23 cellular contexts compared by ENCODE assay signal in genomic region chr2:220478305-220479058, GRCh38.
"Had no signal": no experiment of that assay in that cellular context is flagged by ENCODE, and none has a peak within 500 bp of the region (broad histone marks: within the 10 kb centered on the region; RNA-seq: fewer than 3 reads in every experiment).

No MANE protein-coding gene starts in this region.

- H3K36me3 ChIP-seq: left lung, right lobe of liver, suprapubic skin, transverse colon, vagina had no signal

- H3K4me3 ChIP-seq: left lung, psoas muscle, right lobe of liver, suprapubic skin, transverse colon, vagina had no signal

- H3K27ac ChIP-seq: epithelial cell of prostate, left lung, psoas muscle, right lobe of liver, suprapubic skin, transverse colon, vagina had no signal

- H3K27me3 ChIP-seq: left lung, right lobe of liver, suprapubic skin, transverse colon, vagina had no signal

- H3K9me3 ChIP-seq: left lung, psoas muscle, right lobe of liver, suprapubic skin, transverse colon, vagina had no signal

- ATAC-seq: activated CD8-positive, alpha-beta T cell treated with anti-CD3 and anti-CD28 coated beads for 36 hours; activated T-helper 17 cell treated with anti-CD3 and anti-CD28 coated beads, Interleukin-2, amount 50 U/mL, for 72 hours; left lung; psoas muscle; right lobe of liver; stimulated activated naive CD8-positive, alpha-beta T cell treated with anti-CD3 and anti-CD28 coated beads, Interleukin-15, amount 100 ng/mL, for 72 hours had no signal

- DNase-seq: activated CD4-positive, alpha-beta T cell treated with anti-CD3 and anti-CD28 coated beads, Interleukin-2, amount 10 ng/mL, durations not matched to agents 24 days and 14 days; activated CD8-positive, alpha-beta T cell treated with anti-CD3 and anti-CD28 coated beads for 36 hours; activated naive CD4-positive, alpha-beta T cell treated with Interleukin-2 at 50 U/mL for 16 hours; activated naive CD8-positive, alpha-beta T cell treated with anti-CD3 and anti-CD28 coated beads, Interleukin-2, amount 10 ng/mL, durations not matched to agents 7 days and 5 days; activated T-cell treated with anti-CD3 and anti-CD28 coated beads, Interleukin-2, amount 50 U/mL, for 1 hour; amygdala; foreskin melanocyte; glutamatergic neuron; hypothalamus; islet precursor cell; left lung; nephron progenitor cell; psoas muscle; right lobe of liver; small intestine; stimulated activated CD4-positive, alpha-beta T cell treated with anti-CD3 and anti-CD28 coated beads, Interleukin-15, amount 100 ng/mL, for 24 hours; stimulated activated CD4-positive, alpha-beta T cell treated with anti-CD3 and anti-CD28 coated beads, Interleukin-2, amount 100 ng/mL, for 48 hours; stimulated activated naive CD8-positive, alpha-beta T cell treated with anti-CD3 and anti-CD28 coated beads, Interleukin-15, amount 100 ng/mL, for 72 hours; transverse colon had no signal

- H3K4me1 ChIP-seq: left lung, psoas muscle, right lobe of liver, suprapubic skin, transverse colon, vagina had no signal
